Comparison of ENCODE assay signal across 2 cellular contexts in the genomic region with DNA sequence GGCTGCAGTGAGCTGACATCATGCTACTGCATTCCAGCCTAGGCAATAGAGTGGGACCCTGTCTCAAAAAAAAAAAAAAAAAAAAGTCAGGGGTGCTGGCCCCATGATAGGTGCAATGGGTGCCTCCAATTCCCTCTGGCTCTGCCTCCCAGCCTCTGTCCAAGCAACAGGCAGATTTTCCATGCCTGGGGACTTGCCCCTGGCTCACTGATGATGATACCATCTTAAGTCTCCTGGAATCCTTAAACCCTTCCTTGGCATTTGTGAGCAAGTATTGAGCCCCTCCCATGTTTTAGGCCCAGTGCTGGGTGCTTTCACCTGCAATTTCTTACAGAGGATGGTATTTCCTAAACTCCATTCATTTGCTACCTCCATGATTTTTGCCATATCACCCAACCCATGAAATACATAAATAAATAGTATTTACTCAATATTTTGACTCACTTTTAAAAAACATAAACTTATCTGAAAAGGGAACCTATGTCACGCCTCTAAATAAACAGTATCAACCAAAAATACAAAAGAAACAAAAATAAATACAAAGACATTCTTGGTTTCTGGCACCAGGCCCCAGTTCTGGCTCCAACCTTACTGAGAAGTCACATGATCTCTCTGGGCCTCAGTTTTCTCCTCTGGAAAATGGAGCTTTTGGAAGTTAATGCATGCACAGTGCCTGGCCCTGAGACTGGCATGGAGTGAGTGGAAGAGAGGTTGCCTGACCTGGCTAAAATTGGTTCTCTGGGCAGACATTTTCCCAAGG.
TF ChIP-seq lines count a peak whose summit lies in the region.

No MANE protein-coding gene starts in this region.

TF ChIP-seq in GM23338, 12 proteins besides CTCF, POLR2A, EP300 and RAD21 (continues in another document):
- TF ChIP-seq EZH2phosphoT487 (IDR thresholded peaks at IDR 0.05; ENCODE audit: unreplicated experiment) (no peak), POLR2AphosphoS5 (IDR thresholded peaks at IDR 0.05; ENCODE audit: low read depth) (no peak), EZH2 (IDR thresholded peaks at IDR 0.05; ENCODE audit: low read depth, unreplicated experiment) (no peak), STAT1 (IDR thresholded peaks at IDR 0.05; ENCODE audit: unreplicated experiment) (no peak), ETS1 (IDR thresholded peaks at IDR 0.05) (no peak), ZNF114 (CRISPR knock-in tag; IDR thresholded peaks at IDR 0.05) (no peak), CREB1 (CRISPR knock-in tag; IDR thresholded peaks at IDR 0.05; ENCODE audit: low read depth) (no peak)
- TF ChIP-seq, protein P1, sequence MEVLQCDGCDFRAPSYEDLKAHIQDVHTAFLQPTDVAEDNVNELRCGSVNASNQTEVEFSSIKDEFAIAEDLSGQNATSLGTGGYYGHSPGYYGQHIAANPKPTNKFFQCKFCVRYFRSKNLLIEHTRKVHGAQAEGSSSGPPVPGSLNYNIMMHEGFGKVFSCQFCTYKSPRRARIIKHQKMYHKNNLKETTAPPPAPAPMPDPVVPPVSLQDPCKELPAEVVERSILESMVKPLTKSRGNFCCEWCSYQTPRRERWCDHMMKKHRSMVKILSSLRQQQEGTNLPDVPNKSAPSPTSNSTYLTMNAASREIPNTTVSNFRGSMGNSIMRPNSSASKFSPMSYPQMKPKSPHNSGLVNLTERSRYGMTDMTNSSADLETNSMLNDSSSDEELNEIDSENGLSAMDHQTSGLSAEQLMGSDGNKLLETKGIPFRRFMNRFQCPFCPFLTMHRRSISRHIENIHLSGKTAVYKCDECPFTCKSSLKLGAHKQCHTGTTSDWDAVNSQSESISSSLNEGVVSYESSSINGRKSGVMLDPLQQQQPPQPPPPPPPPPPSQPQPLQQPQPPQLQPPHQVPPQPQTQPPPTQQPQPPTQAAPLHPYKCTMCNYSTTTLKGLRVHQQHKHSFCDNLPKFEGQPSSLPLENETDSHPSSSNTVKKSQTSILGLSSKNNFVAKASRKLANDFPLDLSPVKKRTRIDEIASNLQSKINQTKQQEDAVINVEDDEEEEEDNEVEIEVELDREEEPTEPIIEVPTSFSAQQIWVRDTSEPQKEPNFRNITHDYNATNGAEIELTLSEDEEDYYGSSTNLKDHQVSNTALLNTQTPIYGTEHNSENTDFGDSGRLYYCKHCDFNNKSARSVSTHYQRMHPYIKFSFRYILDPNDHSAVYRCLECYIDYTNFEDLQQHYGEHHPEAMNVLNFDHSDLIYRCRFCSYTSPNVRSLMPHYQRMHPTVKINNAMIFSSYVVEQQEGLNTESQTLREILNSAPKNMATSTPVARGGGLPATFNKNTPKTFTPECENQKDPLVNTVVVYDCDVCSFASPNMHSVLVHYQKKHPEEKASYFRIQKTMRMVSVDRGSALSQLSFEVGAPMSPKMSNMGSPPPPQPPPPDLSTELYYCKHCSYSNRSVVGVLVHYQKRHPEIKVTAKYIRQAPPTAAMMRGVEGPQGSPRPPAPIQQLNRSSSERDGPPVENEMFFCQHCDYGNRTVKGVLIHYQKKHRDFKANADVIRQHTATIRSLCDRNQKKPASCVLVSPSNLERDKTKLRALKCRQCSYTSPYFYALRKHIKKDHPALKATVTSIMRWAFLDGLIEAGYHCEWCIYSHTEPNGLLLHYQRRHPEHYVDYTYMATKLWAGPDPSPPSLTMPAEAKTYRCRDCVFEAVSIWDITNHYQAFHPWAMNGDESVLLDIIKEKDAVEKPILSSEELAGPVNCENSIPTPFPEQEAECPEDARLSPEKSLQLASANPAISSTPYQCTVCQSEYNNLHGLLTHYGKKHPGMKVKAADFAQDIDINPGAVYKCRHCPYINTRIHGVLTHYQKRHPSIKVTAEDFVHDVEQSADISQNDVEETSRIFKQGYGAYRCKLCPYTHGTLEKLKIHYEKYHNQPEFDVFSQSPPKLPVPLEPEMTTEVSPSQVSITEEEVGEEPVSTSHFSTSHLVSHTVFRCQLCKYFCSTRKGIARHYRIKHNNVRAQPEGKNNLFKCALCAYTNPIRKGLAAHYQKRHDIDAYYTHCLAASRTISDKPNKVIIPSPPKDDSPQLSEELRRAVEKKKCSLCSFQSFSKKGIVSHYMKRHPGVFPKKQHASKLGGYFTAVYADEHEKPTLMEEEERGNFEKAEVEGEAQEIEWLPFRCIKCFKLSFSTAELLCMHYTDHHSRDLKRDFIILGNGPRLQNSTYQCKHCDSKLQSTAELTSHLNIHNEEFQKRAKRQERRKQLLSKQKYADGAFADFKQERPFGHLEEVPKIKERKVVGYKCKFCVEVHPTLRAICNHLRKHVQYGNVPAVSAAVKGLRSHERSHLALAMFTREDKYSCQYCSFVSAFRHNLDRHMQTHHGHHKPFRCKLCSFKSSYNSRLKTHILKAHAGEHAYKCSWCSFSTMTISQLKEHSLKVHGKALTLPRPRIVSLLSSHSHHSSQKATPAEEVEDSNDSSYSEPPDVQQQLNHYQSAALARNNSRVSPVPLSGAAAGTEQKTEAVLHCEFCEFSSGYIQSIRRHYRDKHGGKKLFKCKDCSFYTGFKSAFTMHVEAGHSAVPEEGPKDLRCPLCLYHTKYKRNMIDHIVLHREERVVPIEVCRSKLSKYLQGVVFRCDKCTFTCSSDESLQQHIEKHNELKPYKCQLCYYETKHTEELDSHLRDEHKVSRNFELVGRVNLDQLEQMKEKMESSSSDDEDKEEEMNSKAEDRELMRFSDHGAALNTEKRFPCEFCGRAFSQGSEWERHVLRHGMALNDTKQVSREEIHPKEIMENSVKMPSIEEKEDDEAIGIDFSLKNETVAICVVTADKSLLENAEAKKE (CRISPR knock-in tag; IDR thresholded peaks at IDR 0.05): no peak

TF ChIP-seq in H1, 55 proteins besides CTCF, POLR2A, EP300 and RAD21:
- no peak for TF ChIP-seq SIN3A (conservative IDR thresholded peaks at IDR 0.05 in 1 of 2, IDR thresholded peaks at IDR 0.05 in 1 of 2; ENCODE audit: low read depth in 1 of 2, low read length in 2 of 2)
- no peak for TF ChIP-seq SRF (IDR thresholded peaks at IDR 0.05; ENCODE audit: low read depth, low read length)
- TF ChIP-seq KDM1A (IDR thresholded peaks at IDR 0.05; ENCODE audit: borderline replicate concordance, low read length): no peak
- TF ChIP-seq TEAD4 (IDR thresholded peaks at IDR 0.05; ENCODE audit: low read depth, low read length): no peak
- no peak for TF ChIP-seq CREB1 (IDR thresholded peaks at IDR 0.05)
- TF ChIP-seq USF2 (IDR thresholded peaks at IDR 0.05; ENCODE audit: low read length): no peak
- TF ChIP-seq EZH2 (IDR thresholded peaks at IDR 0.05; ENCODE audit: low read depth, low read length, severe bottlenecking): no peak
TF ChIP-seq in H1: peak in this region for 0.
